8 cellular contexts compared by ENCODE assay signal in the genomic region with DNA sequence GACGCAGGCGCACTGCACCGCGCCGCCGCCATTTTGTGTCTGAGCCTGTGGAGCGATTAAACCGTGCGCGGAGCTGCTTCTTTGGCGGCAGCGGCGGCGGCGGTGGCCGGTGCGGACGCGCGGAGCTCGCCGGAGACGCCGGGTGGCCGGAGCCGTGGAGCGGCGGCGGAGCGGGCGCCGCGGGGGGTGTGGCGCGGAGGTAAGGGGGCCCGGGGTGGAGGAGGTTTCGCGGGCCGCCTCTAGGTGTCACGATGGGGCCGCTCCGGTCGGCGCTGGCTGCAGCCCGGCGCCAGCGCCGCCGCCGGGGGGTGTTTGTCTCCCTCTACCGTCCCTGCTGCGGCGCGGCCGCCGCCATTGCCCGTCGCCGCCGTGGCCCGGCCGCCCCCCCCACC. TPM values are rescaled to one million over a fixed set of nuclear protein-coding genes. Genes with fewer than 3 reads are reported as not detected.
A peak's percentile ranks its signal among the peaks of the same experiment; 100 is the strongest.
DNase-seq lines count a peak whose midpoint lies in the region; ATAC-seq and TF ChIP-seq lines count a peak whose summit lies in the region.

A gene with protein sequence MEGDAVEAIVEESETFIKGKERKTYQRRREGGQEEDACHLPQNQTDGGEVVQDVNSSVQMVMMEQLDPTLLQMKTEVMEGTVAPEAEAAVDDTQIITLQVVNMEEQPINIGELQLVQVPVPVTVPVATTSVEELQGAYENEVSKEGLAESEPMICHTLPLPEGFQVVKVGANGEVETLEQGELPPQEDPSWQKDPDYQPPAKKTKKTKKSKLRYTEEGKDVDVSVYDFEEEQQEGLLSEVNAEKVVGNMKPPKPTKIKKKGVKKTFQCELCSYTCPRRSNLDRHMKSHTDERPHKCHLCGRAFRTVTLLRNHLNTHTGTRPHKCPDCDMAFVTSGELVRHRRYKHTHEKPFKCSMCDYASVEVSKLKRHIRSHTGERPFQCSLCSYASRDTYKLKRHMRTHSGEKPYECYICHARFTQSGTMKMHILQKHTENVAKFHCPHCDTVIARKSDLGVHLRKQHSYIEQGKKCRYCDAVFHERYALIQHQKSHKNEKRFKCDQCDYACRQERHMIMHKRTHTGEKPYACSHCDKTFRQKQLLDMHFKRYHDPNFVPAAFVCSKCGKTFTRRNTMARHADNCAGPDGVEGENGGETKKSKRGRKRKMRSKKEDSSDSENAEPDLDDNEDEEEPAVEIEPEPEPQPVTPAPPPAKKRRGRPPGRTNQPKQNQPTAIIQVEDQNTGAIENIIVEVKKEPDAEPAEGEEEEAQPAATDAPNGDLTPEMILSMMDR (plus strand): TSS at position 1 of the 392 bp plus-strand sequence. CDS start 48,307 bp downstream, outside the sequence.

- CTCF ChIA-PET in Panc1 (lab: Charles Lee), result interaction anchor here (0.6 kb wide), 1 partner anchor 625 kb away, joined by 3 read pairs; no protein-coding TSS in a partner anchor
- CTCF ChIA-PET in activated naive CD4-positive, alpha-beta T cell treated with anti-CD3 and anti-CD28 coated beads for 36 hours (lab: Charles Lee), result interaction anchor here (0.5 to 9.9 kb wide), 17 partner anchors 9 to 519 kb away, joined by 3 to 142 read pairs (median 6); partner anchors contain the start of genes ACD, C16orf86, CARMIL2 and ENKD1

- TF ChIP-seq CTCF in GM20000 (IDR thresholded peaks at IDR 0.05; ENCODE audit: extremely low read depth, missing control alignments) (peak; percentile 64), Panc1 (IDR thresholded peaks at IDR 0.05) (peak; percentile 84), omental fat pad (IDR thresholded peaks at IDR 0.05) (peak in 1 of 3 donors; percentile 76), thoracic aorta (IDR thresholded peaks at IDR 0.05) (peak; percentile 7)

- H3K4me1 ChIP-seq in Panc1 (ENCODE audit: control insufficient read depth, insufficient read depth, low read length) (peaks cover 11% of the 10 kb centered on the region), thoracic aorta (ENCODE audit: control insufficient read depth in 1 of 2, low read depth in 2 of 2) (peaks cover 15 to 22% of the 10 kb centered on the region in 2 donors)

- in situ Hi-C loops in Panc1 (cut with HindIII; ENCODE audit: low pct_unique_long_range_greater_than_20kb, low sequenced_read_pairs), result no loop called here

- ATAC-seq in Panc1 (peak; percentile 79), omental fat pad (ENCODE audit: low FRiP score) (peak; percentile 87), thoracic aorta (ENCODE audit: insufficient number of reproducible peaks, low FRiP score, low read depth) (peak; percentile 77)

- intact Hi-C loops in Panc1 (cut with micrococcal nuclease; ENCODE audit: unreplicated experiment), result no loop called here
- intact Hi-C loops in activated naive CD4-positive, alpha-beta T cell treated with anti-CD3 and anti-CD28 coated beads for 36 hours (cut with micrococcal nuclease), result loop anchor here (1.0 to 5.0 kb wide), 17 partner anchors 15 to 534 kb away; partner anchors contain the start of genes ACD, ATP6V0D1, CBFB and FHOD1

- no TSS peak for BruUV-seq in Panc1 (replicated peaks; lab: Mats Ljungman, UMichigan)

- peak within 1 kb of the TSS; percentile 89 for H3K27ac ChIP-seq in Panc1 (ENCODE audit: low read length)
- peak within 1 kb of the TSS; percentile 98 to 99 for H3K27ac ChIP-seq in thoracic aorta

- H3K36me3 Mint-ChIP-seq in activated naive CD4-positive, alpha-beta T cell treated with anti-CD3 and anti-CD28 coated beads for 36 hours (ENCODE audit: low read depth), result no peaks in the 10 kb centered on the region

- H3K4me3 ChIP-seq in Panc1 (ENCODE audit: low read depth in 2 of 2, low read length in 2 of 2) (peak within 1 kb of the TSS; percentile 78 to 92), thoracic aorta (peak within 1 kb of the TSS; percentile 82)

- H3K9me3 ChIP-seq in Panc1 (ENCODE audit: control insufficient read depth, insufficient read depth, low read depth, low read length) (no peaks in the 10 kb centered on the region), thoracic aorta (no peaks in the 10 kb centered on the region)

- H3K4me1 Mint-ChIP-seq in activated naive CD4-positive, alpha-beta T cell treated with anti-CD3 and anti-CD28 coated beads for 36 hours (ENCODE audit: low read depth), result peaks cover 45% of the 10 kb centered on the region

- no peaks in the 10 kb centered on the region for H3K9me3 Mint-ChIP-seq in activated naive CD4-positive, alpha-beta T cell treated with anti-CD3 and anti-CD28 coated beads for 36 hours

- POLR2A ChIA-PET in Panc1 (lab: Charles Lee), result interaction anchor here (0.6 kb wide), 1 partner anchor 9 kb away, joined by 4 read pairs; no protein-coding TSS in a partner anchor

- H3K27me3 ChIP-seq in Panc1 (ENCODE audit: control insufficient read depth, insufficient read depth, low read length) (no peaks in the 10 kb centered on the region), thoracic aorta (replicated peaks; ENCODE audit: insufficient read depth) (no peaks in the 10 kb centered on the region)

- DNase-seq in DMS153 (lab: John Stamatoyannopoulos, UW), result peak; percentile 66
- peak; percentile 91 for DNase-seq in GM20000 (ENCODE audit: low spot score)
- DNase-seq in HT-29 (ENCODE audit: low spot score), result peak; percentile 82
- no peak for DNase-seq in Panc1 (ENCODE audit: low read depth, low spot score)
- DNase-seq in activated naive CD4-positive, alpha-beta T cell treated with anti-CD3 and anti-CD28 coated beads for 36 hours, result peak; percentile 83
- DNase-seq in glomerular endothelial cell (ENCODE audit: extremely low read depth, low read depth, low spot score), result no peak
- DNase-seq in omental fat pad (ENCODE audit: low spot score), result no peak
- DNase-seq in thoracic aorta (ENCODE audit: low spot score), result no peak

- peak within 1 kb of the TSS; percentile 78 for H3K4me3 Mint-ChIP-seq in activated naive CD4-positive, alpha-beta T cell treated with anti-CD3 and anti-CD28 coated beads for 36 hours

- H3K36me3 ChIP-seq in Panc1 (ENCODE audit: control insufficient read depth, insufficient read depth, low read length) (peaks cover 5% of the 10 kb centered on the region; the same call in 1 of the 2 replicates), thoracic aorta (no peaks in the 10 kb centered on the region)

- no peaks in the 10 kb centered on the region for H3K27me3 Mint-ChIP-seq in activated naive CD4-positive, alpha-beta T cell treated with anti-CD3 and anti-CD28 coated beads for 36 hours (ENCODE audit: low read depth)

- H3K27ac Mint-ChIP-seq in activated naive CD4-positive, alpha-beta T cell treated with anti-CD3 and anti-CD28 coated beads for 36 hours, result peak within 1 kb of the TSS; percentile 86

RNA-seq across cellular contexts. Expression of the gene that starts here (rescaled TPM):
- 28.3 and 36.4 TPM in 2 replicates for total RNA-seq in HT-29 (2014; rRNA removed; shearing (Covaris generic))
- total RNA-seq in Panc1 (2021; ENCODE audit: unreplicated experiment), result 33.1 TPM
- 25.5 TPM for polyA plus RNA-seq in Panc1 (2012; ENCODE audit: insufficient read length)
- total RNA-seq in activated naive CD4-positive, alpha-beta T cell treated with anti-CD3 and anti-CD28 coated beads for 36 hours, result 10 to 100 TPM; 51.2 to 52.3 TPM
- 27.7 and 34.2 TPM in 2 replicates for total RNA-seq in glomerular endothelial cell
- 10 to 100 TPM; 24.2 to 42.9 (median 28.2) TPM for total RNA-seq in omental fat pad
- 10 to 100 TPM; 23.0 to 26.7 TPM for total RNA-seq in thoracic aorta

Comparison
In these comparisons a context has a peak if more than half of its experiments do, and no peak if none do; other contexts are left out.
1. DNase-seq: peak in DMS153 (single experiment), GM20000 (single experiment), HT-29 (single experiment) and activated naive CD4-positive, alpha-beta T cell treated with anti-CD3 and anti-CD28 coated beads for 36 hours (single experiment); none in Panc1 (single experiment), glomerular endothelial cell (single experiment), omental fat pad (single experiment) and thoracic aorta (single experiment).
2. Peak in every context shown above with its lines, with median percentiles within 50 percentile points of each other: ATAC-seq.